Comparison of ENCODE assay signal across 17 cellular contexts in the genomic region with DNA sequence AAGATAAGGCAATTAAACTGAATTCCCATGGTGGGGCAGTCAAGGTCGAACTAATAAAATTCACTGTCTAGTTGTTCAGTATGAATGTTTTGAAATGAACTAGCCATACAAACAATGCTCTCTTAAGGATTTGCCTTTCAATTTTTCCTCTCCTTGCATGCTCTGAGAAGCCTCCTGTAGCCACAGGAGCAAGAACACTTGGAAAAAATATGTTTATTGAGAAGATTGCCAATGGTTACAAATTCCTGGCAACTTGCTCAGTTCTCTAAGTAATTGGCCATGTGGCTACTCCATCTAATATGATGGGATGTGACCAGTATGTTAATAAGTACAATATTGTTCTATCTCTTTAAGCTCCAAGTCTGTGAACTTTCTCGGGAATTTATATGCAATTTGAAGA.
DNase-seq lines count a peak whose midpoint lies in the region.
"Had no signal": no experiment of that assay in that cellular context is flagged by ENCODE, and none has a peak within 500 bp of the region (broad histone marks: within the 10 kb centered on the region; RNA-seq: fewer than 3 reads in every experiment).

No MANE protein-coding gene starts in this region.

- peak overlapping the region; percentile 21 for H3K27ac ChIP-seq in caudate nucleus (ENCODE audit: low read depth, low read length)
- H3K27ac ChIP-seq: A549 had no signal

- DNase-seq in caudate nucleus (lab: John Stamatoyannopoulos, UW) (peak in 1 of 61 donors; percentile 6), medulla oblongata (ENCODE audit: extremely low spot score) (peak; percentile 72), putamen (ENCODE audit: low spot score) (peak; percentile 45), UCSD-AML1 (lab: John Stamatoyannopoulos, UW; ENCODE audit: unreplicated experiment) (no peak), DMS153 treated with DMSO at 0.1 percent for 48 hours (lab: John Stamatoyannopoulos, UW; ENCODE audit: unreplicated experiment) (no peak), OCI-M1 (lab: John Stamatoyannopoulos, UW) (no peak)
- DNase-seq: 8988T; ACHN; AML-193; C1 segment of cervical spinal cord; Calu3; CD4-positive, alpha-beta memory T cell; COR-L47; DND-41; GOT3; HFFc6 had no signal

Comparison
In these comparisons a context has a peak if more than half of its experiments do, and no peak if none do; other contexts are left out.
1. DNase-seq: peak in medulla oblongata (single experiment) and putamen (single experiment); none in UCSD-AML1 (single experiment), DMS153 treated with DMSO at 0.1 percent for 48 hours (single experiment) and OCI-M1 (single experiment).